In the genomic region with DNA sequence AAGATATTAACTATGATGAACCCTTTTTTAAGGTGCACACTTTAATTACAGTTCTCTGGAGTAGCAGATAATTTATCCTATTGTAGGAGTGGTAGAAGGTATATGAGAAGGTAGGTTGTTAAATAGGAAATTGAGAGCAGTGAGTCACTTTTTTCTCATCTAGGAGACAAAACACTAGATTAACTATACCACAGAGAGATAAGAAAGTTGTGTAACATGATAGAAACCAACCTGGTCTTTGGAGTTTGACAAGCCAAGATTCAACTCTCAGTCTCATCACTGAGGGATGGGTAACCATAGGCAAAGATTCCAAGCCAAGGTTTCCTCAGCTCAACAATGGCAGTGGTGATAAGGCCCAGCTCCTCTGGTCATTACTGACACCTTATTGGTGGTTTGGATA, we compare ENCODE assay signal across 29 cellular contexts.
"Had no signal": no experiment of that assay in that cellular context is flagged by ENCODE, and none has a peak within 500 bp of the region (broad histone marks: within the 10 kb centered on the region; RNA-seq: fewer than 3 reads in every experiment).

No MANE protein-coding gene starts in this region.

- DNase-seq: kidney; left colon; left lung; lower lobe of right lung; mammary epithelial cell; mesenchymal stem cell; naive thymus-derived CD8-positive, alpha-beta T cell; nucleus accumbens; pancreas; posterior cingulate gyrus; retina; right cardiac atrium; stimulated activated CD4-positive, alpha-beta T cell treated with anti-CD3 and anti-CD28 coated beads, Interleukin-12 subunit alpha, Interleukin-12 subunit beta, amount 100 ng/mL, for 4 hours; stimulated activated CD4-positive, alpha-beta T cell treated with anti-CD3 and anti-CD28 coated beads, Interleukin-15, amount 100 ng/mL, for 24 hours; stimulated activated CD4-positive, alpha-beta T cell treated with anti-CD3 and anti-CD28 coated beads, Interleukin-2, amount 100 ng/mL, for 24 hours; stimulated activated CD4-positive, alpha-beta T cell treated with anti-CD3 and anti-CD28 coated beads, Interleukin-4, amount 100 ng/mL, for 1 hour; stimulated activated naive B cell treated with anti-CD40 and anti-IgM and Interleukin-4, amounts not matched to agents 10 μg/mL and 1 μg/mL and 100 μg/mL, for 72 hours; stimulated activated naive CD8-positive, alpha-beta T cell treated with anti-CD3 and anti-CD28 coated beads, Interleukin-15, Interleukin-2, amounts not matched to agents 100 U/mL and 50 U/mL, for 24 hours; stomach; testis; thyroid gland; transverse colon; upper lobe of left lung had no signal

- FAIRE-seq: kidney, pancreas had no signal

- ATAC-seq: left colon; left lung; lower lobe of right lung; naive thymus-derived CD8-positive, alpha-beta T cell; pancreas; right cardiac atrium; sciatic nerve; stimulated activated naive B cell treated with anti-CD40 and anti-IgM and Interleukin-4, amounts not matched to agents 10 μg/mL and 1 μg/mL and 100 μg/mL, for 72 hours; stimulated activated naive CD8-positive, alpha-beta T cell treated with anti-CD3 and anti-CD28 coated beads, Interleukin-15, Interleukin-2, amounts not matched to agents 100 U/mL and 50 U/mL, for 24 hours had no signal

- H3K9me3 ChIP-seq: left lung, lower lobe of right lung, pancreas, prostate gland, stomach, testis, thyroid gland, transverse colon, upper lobe of left lung, vagina had no signal

- H3K27ac ChIP-seq: left lung, lower lobe of right lung, pancreas, prostate gland, skin epidermis, stomach, testis, thyroid gland, transverse colon, upper lobe of left lung, vagina had no signal

- H3K4me1 Mint-ChIP-seq: naive thymus-derived CD8-positive, alpha-beta T cell; nephron; neural crest cell; stimulated activated naive B cell treated with anti-CD40 and anti-IgM and Interleukin-4, amounts not matched to agents 10 μg/mL and 1 μg/mL and 100 μg/mL, for 72 hours had no signal

- H3K27me3 ChIP-seq: left lung, pancreas, stomach, testis, thyroid gland, transverse colon, upper lobe of left lung, vagina had no signal

- H3K4me3 ChIP-seq: left lung, lower lobe of right lung, pancreas, prostate gland, skin epidermis, stomach, testis, thyroid gland, transverse colon, upper lobe of left lung, vagina had no signal

- H3K9me3 Mint-ChIP-seq: naive thymus-derived CD8-positive, alpha-beta T cell; nephron; neural crest cell; stimulated activated naive B cell treated with anti-CD40 and anti-IgM and Interleukin-4, amounts not matched to agents 10 μg/mL and 1 μg/mL and 100 μg/mL, for 72 hours had no signal

- H3K36me3 Mint-ChIP-seq: naive thymus-derived CD8-positive, alpha-beta T cell; stimulated activated naive B cell treated with anti-CD40 and anti-IgM and Interleukin-4, amounts not matched to agents 10 μg/mL and 1 μg/mL and 100 μg/mL, for 72 hours had no signal

- H3K4me1 ChIP-seq: left lung, lower lobe of right lung, pancreas, prostate gland, stomach, testis, thyroid gland, transverse colon, upper lobe of left lung, vagina had no signal

- H3K36me3 ChIP-seq: left lung, lower lobe of right lung, pancreas, prostate gland, stomach, thyroid gland, transverse colon, upper lobe of left lung, vagina had no signal

- H3K27ac Mint-ChIP-seq: naive thymus-derived CD8-positive, alpha-beta T cell; nephron; stimulated activated naive B cell treated with anti-CD40 and anti-IgM and Interleukin-4, amounts not matched to agents 10 μg/mL and 1 μg/mL and 100 μg/mL, for 72 hours had no signal

- H3K4me3 Mint-ChIP-seq: naive thymus-derived CD8-positive, alpha-beta T cell; nephron; neural crest cell; stimulated activated naive B cell treated with anti-CD40 and anti-IgM and Interleukin-4, amounts not matched to agents 10 μg/mL and 1 μg/mL and 100 μg/mL, for 72 hours had no signal
